20 cellular contexts compared by ENCODE assay signal in genomic region chr11:121299417-121299816, GRCh38. TPM values are rescaled to one million over a fixed set of nuclear protein-coding genes. Genes with fewer than 3 reads are reported as not detected.
DNase-seq lines count a peak whose midpoint lies in the region; ATAC-seq, FAIRE-seq and TF ChIP-seq lines count a peak whose summit lies in the region.
"Had no signal": no experiment of that assay in that cellular context is flagged by ENCODE, and none has a peak within 500 bp of the region (broad histone marks: within the 10 kb centered on the region; RNA-seq: fewer than 3 reads in every experiment).

No MANE protein-coding gene starts in this region.

- TF ChIP-seq EP300 in HepG2 (IDR thresholded peaks at IDR 0.05; ENCODE audit: low read depth in 2 of 2, low read length in 2 of 2), result no peak
- no peak for TF ChIP-seq EP300 in HepG2 (CRISPR knock-in tag; IDR thresholded peaks at IDR 0.05; ENCODE audit: borderline replicate concordance)

- CTCF ChIA-PET in HepG2 (lab: Yijun Ruan, JAX; ENCODE audit: low intra/inter-chr PET ratio, low total read pairs), result no interaction called here
- CTCF ChIA-PET in PC-3 (lab: Charles Lee), result no interaction called here

- H3K79me2 ChIP-seq in HepG2 (ENCODE audit: insufficient read depth, low read length), result peaks cover 86% of the 10 kb centered on the region
- peaks cover 77% of the 10 kb centered on the region for H3K79me2 ChIP-seq in PC-3 (ENCODE audit: low read length)

- TF ChIP-seq POLR2A in HepG2 (IDR thresholded peaks at IDR 0.05; ENCODE audit: insufficient read depth in 1 of 2, low read depth in 2 of 2, low read length in 2 of 2) (no peak), right lobe of liver (IDR thresholded peaks at IDR 0.05) (no peak)

- TF ChIP-seq CTCF in HepG2 (CRISPR knock-in tag; IDR thresholded peaks at IDR 0.05) (no peak), right lobe of liver (IDR thresholded peaks at IDR 0.05) (no peak), PC-3 (conservative IDR thresholded peaks at IDR 0.05; ENCODE audit: low read depth, low read length) (no peak)

- no peaks in the 10 kb centered on the region for H3K9me3 ChIP-seq in HepG2 (ENCODE audit: low read length)
- H3K9me3 ChIP-seq in right lobe of liver, result no peaks in the 10 kb centered on the region
- H3K9me3 ChIP-seq in PC-3 (ENCODE audit: low read length), result no peaks in the 10 kb centered on the region
- H3K9me3 ChIP-seq: HAP-1 had no signal

- intact Hi-C loops in HepG2 (cut with micrococcal nuclease; ENCODE audit: unreplicated experiment), result no loop called here
- intact Hi-C loops in right lobe of liver (cut with DNase I), result no loop called here
- intact Hi-C loops in PC-3 (cut with micrococcal nuclease), result no loop called here
- intact Hi-C loops in head of caudate nucleus (cut with DNase I), result no loop called here

- in situ Hi-C loops in HepG2 (cut with HindIII; ENCODE audit: extremely low pct_ligation_motif_present, low pct_unique_long_range_greater_than_20kb), result no loop called here

- BruUV-seq in HepG2 (replicated peaks; lab: Mats Ljungman, UMichigan) (no TSS peak), PC-3 (replicated peaks; lab: Mats Ljungman, UMichigan) (no TSS peak)

- H3K27me3 ChIP-seq in HepG2 (ENCODE audit: control insufficient read depth in 1 of 2, insufficient read depth in 2 of 2, low read length in 2 of 2) (no peaks in the 10 kb centered on the region), right lobe of liver (no peaks in the 10 kb centered on the region), PC-3 (ENCODE audit: low read length) (no peaks in the 10 kb centered on the region)

- H3K9ac ChIP-seq in HepG2 (ENCODE audit: insufficient read depth, low read depth, low read length) (no peak overlapping the region), PC-3 (ENCODE audit: low read length) (peak overlapping the region; percentile 44)
- H3K9ac ChIP-seq: GM23248 had no signal

- H3K4me3 ChIP-seq in HepG2 (replicated peaks in 1 of 3; ENCODE audit: insufficient read depth in 1 of 3, low read depth in 2 of 3, low read length in 3 of 3), result no peak overlapping the region
- H3K4me3 ChIP-seq in right lobe of liver, result no peak overlapping the region
- H3K4me3 ChIP-seq in PC-3 (ENCODE audit: low read length), result no peak overlapping the region
- H3K4me3 ChIP-seq: GM12878, GM23248, HAP-1 had no signal

- H4K20me1 ChIP-seq in HepG2 (ENCODE audit: insufficient read depth, low read length) (peaks cover 41% of the 10 kb centered on the region), PC-3 (ENCODE audit: low read length) (0 out of 2 replicates have a peak, but pooled peaks cover 10% of the 10 kb centered on the region)

- no peaks in the 10 kb centered on the region for H3K9me2 ChIP-seq in PC-3 (replicated peaks; ENCODE audit: low read length)

- DNase-seq in HepG2 (ENCODE audit: low spot score) (no peak), right lobe of liver (no peak), PC-3 (peak; percentile 77), iris pigment epithelial cell (ENCODE audit: low read depth) (peak; percentile 17), hepatic stellate cell (ENCODE audit: low spot score) (no peak), SKM-1 treated with dmso at 0.1 percent for 144 hours (lab: John Stamatoyannopoulos, UW; ENCODE audit: unreplicated experiment) (no peak), head of caudate nucleus (no peak)
- DNase-seq: CD4-positive, CD25-positive, alpha-beta regulatory T cell; DMS79 treated with DMSO at 0.1 percent for 48 hours; GM23248; NCI-H1694 treated with DMSO at 0.1 percent for 48 hours; NCI-H226; NCI-H524; NCI-H82 had no signal

- no peak for FAIRE-seq in HepG2 (lab: Jason Lieb, UNC)
- FAIRE-seq: A204.1, GM12878, RCC 7860 had no signal

- H3K4me2 ChIP-seq in HepG2 (ENCODE audit: low read depth, low read length) (no peak overlapping the region), PC-3 (ENCODE audit: low read length) (0 out of 2 replicates have a peak overlapping the region, but pooled peaks have one; percentile 9)

- no peak overlapping the region for H2AFZ ChIP-seq in HepG2 (ENCODE audit: low read length)
- H2AFZ ChIP-seq in PC-3 (ENCODE audit: low read length), result no peak overlapping the region
- H2AFZ ChIP-seq: GM23248 had no signal

- POLR2A ChIA-PET in HepG2 (lab: Yijun Ruan, JAX), result no interaction called here
- POLR2A ChIA-PET in PC-3 (lab: Charles Lee; ENCODE audit: unreplicated experiment), result no interaction called here

- no peak for TF ChIP-seq RAD21 in HepG2 (CRISPR knock-in tag; IDR thresholded peaks at IDR 0.05)

- no peak for ATAC-seq in HepG2
- ATAC-seq in right lobe of liver, result no peak
- peak; percentile 93 for ATAC-seq in PC-3
- no peak for ATAC-seq in HG02642 (IDR thresholded peaks at IDR 0.05; ENCODE audit: poor library complexity, unreplicated experiment)

- H3F3A ChIP-seq in PC-3 (ENCODE audit: low read length, unreplicated experiment), result peaks cover 4% of the 10 kb centered on the region

- H3K4me1 ChIP-seq in HepG2 (ENCODE audit: insufficient read depth, low read length) (peaks cover 47% of the 10 kb centered on the region), right lobe of liver (peaks cover 0 to 53% (median 10%) of the 10 kb centered on the region in 4 donors), PC-3 (ENCODE audit: insufficient read depth, low read length) (peaks cover 26% of the 10 kb centered on the region)

- H3K36me3 ChIP-seq in HepG2 (replicated peaks in 1 of 2; ENCODE audit: control insufficient read depth in 1 of 2, insufficient read depth in 2 of 2, low read length in 2 of 2) (peaks cover 0 to 9% of the 10 kb centered on the region in 2 experiments; a peak in 3 of 5 replicates), right lobe of liver (peaks cover 0 to 6% (median 2%) of the 10 kb centered on the region in 4 donors), PC-3 (ENCODE audit: low read depth, low read length) (peaks cover 19% of the 10 kb centered on the region)

- H3K27ac ChIP-seq in HepG2 (ENCODE audit: extremely low read length, insufficient read depth, low read length) (no peak overlapping the region), right lobe of liver (no peak overlapping the region), PC-3 (ENCODE audit: low read length) (peak overlapping the region; percentile 84)
- H3K27ac ChIP-seq: GM23248, HL-60 had no signal

TF ChIP-seq in HepG2, 621 proteins besides CTCF, POLR2A, EP300 and RAD21:
- TF ChIP-seq, protein P1, sequence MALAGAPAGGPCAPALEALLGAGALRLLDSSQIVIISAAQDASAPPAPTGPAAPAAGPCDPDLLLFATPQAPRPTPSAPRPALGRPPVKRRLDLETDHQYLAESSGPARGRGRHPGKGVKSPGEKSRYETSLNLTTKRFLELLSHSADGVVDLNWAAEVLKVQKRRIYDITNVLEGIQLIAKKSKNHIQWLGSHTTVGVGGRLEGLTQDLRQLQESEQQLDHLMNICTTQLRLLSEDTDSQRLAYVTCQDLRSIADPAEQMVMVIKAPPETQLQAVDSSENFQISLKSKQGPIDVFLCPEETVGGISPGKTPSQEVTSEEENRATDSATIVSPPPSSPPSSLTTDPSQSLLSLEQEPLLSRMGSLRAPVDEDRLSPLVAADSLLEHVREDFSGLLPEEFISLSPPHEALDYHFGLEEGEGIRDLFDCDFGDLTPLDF (CRISPR knock-in tag; IDR thresholded peaks at IDR 0.05), result no peak
- TF ChIP-seq ZNF484 (CRISPR knock-in tag; IDR thresholded peaks at IDR 0.05; ENCODE audit: borderline replicate concordance, low read depth) (no peak), FOSL2 (CRISPR knock-in tag; IDR thresholded peaks at IDR 0.05) (peak; percentile 51; the same call in 1 of the 2 replicates), SAP130 (CRISPR knock-in tag; IDR thresholded peaks at IDR 0.05; ENCODE audit: low read depth) (no peak)

RNA-seq across cellular contexts. Expression of gene SC5D, which starts 6.8 kb away (rescaled TPM):
- 48.6 and 84.4 TPM in 2 replicates for total RNA-seq in HepG2 (2016; rRNA removed; fragmentation: Illumina TruSeq; extraction: Trizol)
- total RNA-seq in HepG2 (2016; cell fraction: cytosol; rRNA removed; fragmentation: Illumina TruSeq; extraction: Trizol; ENCODE audit: low read depth), result 9.4 and 11.7 TPM in 2 replicates
- 49.0 and 80.4 TPM in 2 replicates for total RNA-seq in HepG2 (2016; cell fraction: insoluble cytoplasmic fraction; rRNA removed; fragmentation: Illumina TruSeq; extraction: Trizol)
- total RNA-seq in HepG2 (2016; cell fraction: membrane; rRNA removed; fragmentation: Illumina TruSeq; extraction: Trizol), result 18.2 and 23.9 TPM in 2 replicates
- 88.0 and 105 TPM in 2 replicates for total RNA-seq in HepG2 (2016; cell fraction: nucleus; rRNA removed; fragmentation: Illumina TruSeq; extraction: Trizol)
- polyA plus RNA-seq in HepG2 (2011; rRNA removed), result 155 and 186 TPM in 2 replicates
- 29.9 and 67.8 TPM in 2 replicates for polyA plus RNA-seq in HepG2 (2011; cell fraction: cytosol; rRNA removed)
- polyA plus RNA-seq in HepG2 (2011; cell fraction: nucleus; rRNA removed), result 12.9 and 36.4 TPM in 2 replicates
- polyA plus RNA-seq in HepG2 (2012), result 147 and 186 TPM in 2 replicates
- 8.7 and 9.0 TPM in 2 replicates for polyA plus RNA-seq in HepG2 (2016; cell fraction: cytosol; fragmentation: Illumina TruSeq; extraction: Trizol; ENCODE audit: low read depth)
- 58.1 and 58.6 TPM in 2 replicates for polyA plus RNA-seq in HepG2 (2016; cell fraction: insoluble cytoplasmic fraction; fragmentation: Illumina TruSeq; extraction: Trizol; ENCODE audit: low read depth)
- 16.3 and 18.5 TPM in 2 replicates for polyA plus RNA-seq in HepG2 (2016; cell fraction: membrane; fragmentation: Illumina TruSeq; extraction: Trizol; ENCODE audit: low read depth)
- polyA plus RNA-seq in HepG2 (2016; cell fraction: nucleus; fragmentation: Illumina TruSeq; extraction: Trizol; ENCODE audit: insufficient read depth, low read depth), result 135 and 141 TPM in 2 replicates
- 28.6 and 108 TPM in 2 replicates for polyA minus RNA-seq in HepG2 (2011; rRNA and poly(A)+ RNA removed; ENCODE audit: low replicate concordance)
- 100 and 145 TPM in 2 replicates for polyA minus RNA-seq in HepG2 (2011; cell fraction: cytosol; rRNA and poly(A)+ RNA removed)
- 50.2 and 78.9 TPM in 2 replicates for polyA minus RNA-seq in HepG2 (2011; cell fraction: nucleus; rRNA and poly(A)+ RNA removed)
- 100 to 1,000 TPM in 2 of 6 experiments, 10 to 100 TPM in 4; 58.9 to 126 (median 82.1) TPM for total RNA-seq in right lobe of liver
- 38.4 and 43.0 TPM in 2 replicates for total RNA-seq in PC-3 (2014; rRNA removed)

Comparison
In these comparisons a context has a peak if more than half of its experiments do, and no peak if none do; other contexts are left out.
1. DNase-seq: peak in PC-3 (single experiment) and iris pigment epithelial cell (single experiment); none in HepG2 (single experiment), right lobe of liver (0 of 3), hepatic stellate cell (single experiment), SKM-1 treated with dmso at 0.1 percent for 144 hours (single experiment) and head of caudate nucleus (0 of 42).